ENCODE assay signal across 35 cellular contexts in the genomic region with DNA sequence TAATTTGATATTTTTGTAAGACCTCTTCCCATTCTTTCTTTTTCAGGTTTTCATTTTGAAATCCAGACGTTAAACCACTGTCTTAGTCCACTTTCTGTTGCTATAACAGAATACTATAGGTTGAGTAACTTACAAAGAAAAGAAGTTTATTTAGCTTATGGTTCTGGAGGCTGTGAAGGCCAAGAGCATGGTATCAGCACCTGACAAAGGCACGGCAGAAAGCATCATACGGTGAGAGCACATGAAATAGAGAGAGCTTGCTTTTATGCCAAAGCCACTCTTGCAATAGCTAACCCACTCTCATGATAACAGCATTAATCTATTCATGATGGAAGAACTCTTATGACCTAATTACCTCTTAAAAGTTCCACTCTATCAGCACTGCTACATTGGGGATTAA.
"Had no signal": no experiment of that assay in that cellular context is flagged by ENCODE, and none has a peak within 500 bp of the region (broad histone marks: within the 10 kb centered on the region; RNA-seq: fewer than 3 reads in every experiment).

No MANE protein-coding gene starts in this region.

- H3K27me3 ChIP-seq: MG63 had no signal

- H3K27ac ChIP-seq: KMS-11 had no signal

- H3K4me2 ChIP-seq: KMS-11 had no signal

- DNase-seq: Karpas-422, Kasumi-1, MG63, MM.1S, MV-4-11, NCI-H1048, NCI-H1092, NCI-H1092 treated with DMSO at 0.1 percent for 48 hours, NCI-H1105, NCI-H1105 treated with DMSO at 0.1 percent for 48 hours, NCI-H1417, NCI-H1417 treated with DMSO at 0.1 percent for 48 hours, NCI-H1436, NCI-H1436 treated with DMSO at 0.1 percent for 48 hours, NCI-H146, NCI-H1694, NCI-H1694 treated with DMSO at 0.1 percent for 48 hours, NCI-H187, NCI-H187 treated with DMSO at 0.1 percent for 48 hours, NCI-H1930, NCI-H2029, NCI-H2029 treated with DMSO at 0.1 percent for 48 hours, NCI-H2081, NCI-H2081 treated with DMSO at 0.1 percent for 48 hours, NCI-H2107, NCI-H2171, NCI-H2171 treated with DMSO at 0.1 percent for 48 hours, NCI-H2227 treated with DMSO at 0.1 percent for 48 hours, NCI-H226, NCI-H345, NCI-H446, NCI-H446 treated with DMSO at 0.1 percent for 48 hours, NCI-H510A, NCI-H510A treated with DMSO at 0.1 percent for 48 hours had no signal

- H3K9me3 ChIP-seq: MG63 had no signal

- H3K36me3 ChIP-seq: MG63 had no signal

- H3K9ac ChIP-seq: KMS-11 had no signal

- H3K4me3 ChIP-seq: MG63 had no signal
